Comparison of ENCODE assay signal across 11 cellular contexts in genomic region chrX:145817299-145817665, GRCh38. TPM values are rescaled to one million over a fixed set of nuclear protein-coding genes. Genes with fewer than 3 reads are reported as not detected.
DNase-seq lines count a peak whose midpoint lies in the region; ATAC-seq and TF ChIP-seq lines count a peak whose summit lies in the region.
"Had no signal": no experiment of that assay in that cellular context is flagged by ENCODE, and none has a peak within 500 bp of the region (broad histone marks: within the 10 kb centered on the region; RNA-seq: fewer than 3 reads in every experiment).

No MANE protein-coding gene starts in this region.

- H3K27me3 ChIP-seq in H7 (ENCODE audit: control insufficient read depth, insufficient read depth, low read length): peaks cover 86% of the 10 kb centered on the region
- H3K27me3 ChIP-seq in iPS-15b (ENCODE audit: control insufficient read depth, insufficient read depth, low read length): peaks cover 85% of the 10 kb centered on the region

- no peaks in the 10 kb centered on the region for H3K9me3 ChIP-seq in iPS-15b (ENCODE audit: control insufficient read depth, insufficient read depth, low read length)
- H3K9me3 ChIP-seq: psoas muscle had no signal

- peaks cover 18 to 44% of the 10 kb centered on the region in 2 donors for H3K27me3 Mint-ChIP-seq in natural killer cell (ENCODE audit: low read depth in 2 of 2)

- ATAC-seq in natural killer cell (no peak), SK-N-SH treated with all-trans-retinoic acid at 6 μM for 48 hours (no peak)
- ATAC-seq: psoas muscle had no signal

- peaks cover 5% of the 10 kb centered on the region for H3K4me1 ChIP-seq in iPS-15b (ENCODE audit: control insufficient read depth, insufficient read depth, low read length)
- H3K4me1 ChIP-seq: psoas muscle had no signal

- TF ChIP-seq CTCF in natural killer cell (IDR thresholded peaks at IDR 0.05): no peak

- no peaks in the 10 kb centered on the region for H3K4me1 Mint-ChIP-seq in natural killer cell
- H3K4me1 Mint-ChIP-seq: activated B cell treated with CpG ODN at 0.5 μM for 24 hours had no signal

- intact Hi-C loops in natural killer cell (cut with micrococcal nuclease): no loop called here

- no peak overlapping the region for H3K9ac ChIP-seq in iPS-15b (ENCODE audit: low read depth, low read length)

- H3K9me3 Mint-ChIP-seq in natural killer cell: no peaks in the 10 kb centered on the region
- H3K9me3 Mint-ChIP-seq: activated B cell treated with CpG ODN at 0.5 μM for 24 hours had no signal

- H3K4me3 Mint-ChIP-seq in natural killer cell: no peak overlapping the region
- H3K4me3 Mint-ChIP-seq: activated B cell treated with CpG ODN at 0.5 μM for 24 hours had no signal

- H3K36me3 ChIP-seq in H7 (replicated peaks; ENCODE audit: control insufficient read depth, insufficient read depth, low read length) (no peaks in the 10 kb centered on the region), iPS-15b (ENCODE audit: control insufficient read depth, insufficient read depth, low read length) (no peaks in the 10 kb centered on the region)

- H3K36me3 Mint-ChIP-seq in natural killer cell: peaks cover 7% of the 10 kb centered on the region

- DNase-seq in H7: no peak
- peak in 50 of 58 donors; percentile 1 to 81 (median 48) for DNase-seq in anterior cingulate cortex (lab: John Stamatoyannopoulos, UW)
- peak; percentile 76 for DNase-seq in retina
- no peak for DNase-seq in natural killer cell
- DNase-seq in NCI-H2196 (lab: John Stamatoyannopoulos, UW; ENCODE audit: unreplicated experiment): no peak
- no peak for DNase-seq in T-helper 2 cell
- DNase-seq: activated B cell treated with CpG ODN at 0.5 μM for 24 hours, NCI-H2081 treated with DMSO at 0.1 percent for 48 hours had no signal

- H3K4me3 ChIP-seq in H7 (ENCODE audit: insufficient read depth, low read depth, low read length) (peak overlapping the region; percentile 35), iPS-15b (ENCODE audit: low read depth, low read length) (peak overlapping the region; percentile 61)

- no peak overlapping the region for H3K27ac Mint-ChIP-seq in natural killer cell
- H3K27ac Mint-ChIP-seq: activated B cell treated with CpG ODN at 0.5 μM for 24 hours had no signal

TF ChIP-seq in SK-N-SH treated with all-trans-retinoic acid at 6 μM for 48 hours, 23 proteins besides CTCF, POLR2A, EP300 and RAD21:
- TF ChIP-seq, protein P1, sequence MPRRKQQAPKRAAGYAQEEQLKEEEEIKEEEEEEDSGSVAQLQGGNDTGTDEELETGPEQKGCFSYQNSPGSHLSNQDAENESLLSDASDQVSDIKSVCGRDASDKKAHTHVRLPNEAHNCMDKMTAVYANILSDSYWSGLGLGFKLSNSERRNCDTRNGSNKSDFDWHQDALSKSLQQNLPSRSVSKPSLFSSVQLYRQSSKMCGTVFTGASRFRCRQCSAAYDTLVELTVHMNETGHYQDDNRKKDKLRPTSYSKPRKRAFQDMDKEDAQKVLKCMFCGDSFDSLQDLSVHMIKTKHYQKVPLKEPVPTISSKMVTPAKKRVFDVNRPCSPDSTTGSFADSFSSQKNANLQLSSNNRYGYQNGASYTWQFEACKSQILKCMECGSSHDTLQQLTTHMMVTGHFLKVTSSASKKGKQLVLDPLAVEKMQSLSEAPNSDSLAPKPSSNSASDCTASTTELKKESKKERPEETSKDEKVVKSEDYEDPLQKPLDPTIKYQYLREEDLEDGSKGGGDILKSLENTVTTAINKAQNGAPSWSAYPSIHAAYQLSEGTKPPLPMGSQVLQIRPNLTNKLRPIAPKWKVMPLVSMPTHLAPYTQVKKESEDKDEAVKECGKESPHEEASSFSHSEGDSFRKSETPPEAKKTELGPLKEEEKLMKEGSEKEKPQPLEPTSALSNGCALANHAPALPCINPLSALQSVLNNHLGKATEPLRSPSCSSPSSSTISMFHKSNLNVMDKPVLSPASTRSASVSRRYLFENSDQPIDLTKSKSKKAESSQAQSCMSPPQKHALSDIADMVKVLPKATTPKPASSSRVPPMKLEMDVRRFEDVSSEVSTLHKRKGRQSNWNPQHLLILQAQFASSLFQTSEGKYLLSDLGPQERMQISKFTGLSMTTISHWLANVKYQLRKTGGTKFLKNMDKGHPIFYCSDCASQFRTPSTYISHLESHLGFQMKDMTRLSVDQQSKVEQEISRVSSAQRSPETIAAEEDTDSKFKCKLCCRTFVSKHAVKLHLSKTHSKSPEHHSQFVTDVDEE (CRISPR knock-in tag; IDR thresholded peaks at IDR 0.05): no peak
- TF ChIP-seq ARNTL (CRISPR knock-in tag; IDR thresholded peaks at IDR 0.05; ENCODE audit: borderline replicate concordance, low read depth) (no peak), TOX (CRISPR knock-in tag; IDR thresholded peaks at IDR 0.05; ENCODE audit: borderline replicate concordance) (no peak), GLIS3 (CRISPR knock-in tag; IDR thresholded peaks at IDR 0.05) (no peak), CSDC2 (CRISPR knock-in tag; IDR thresholded peaks at IDR 0.05) (no peak)

RNA-seq across cellular contexts. Expression of gene SLITRK2, which starts 0.3 kb away (rescaled TPM):
- total RNA-seq in H7 (2014; rRNA removed; shearing (Covaris generic)): 0.37 and 0.83 TPM in 2 replicates
- not detected for total RNA-seq in natural killer cell
- total RNA-seq: activated B cell treated with CpG ODN at 0.5 μM for 24 hours had no signal

Comparison
In these comparisons a context has a peak if more than half of its experiments do, and no peak if none do; other contexts are left out.
1. DNase-seq: peak in anterior cingulate cortex (50 of 58) and retina (single experiment); none in H7 (single experiment), natural killer cell (single experiment), NCI-H2196 (single experiment) and T-helper 2 cell (0 of 5).